ENCODE assay signal across 2 cellular contexts in genomic region chr12:6769003-6769389, GRCh38.
TF ChIP-seq lines count a peak whose summit lies in the region.

No MANE protein-coding gene starts in this region.

TF ChIP-seq in IMR-90, 13 proteins besides CTCF, POLR2A, EP300 and RAD21:
- TF ChIP-seq CEBPB (IDR thresholded peaks at IDR 0.05; ENCODE audit: low read depth, low read length) (no peak), MAZ (IDR thresholded peaks at IDR 0.05; ENCODE audit: borderline replicate concordance, low read depth, low read length) (no peak), SMC3 (IDR thresholded peaks at IDR 0.05; ENCODE audit: low read depth, low read length) (no peak), MAFK (IDR thresholded peaks at IDR 0.05; ENCODE audit: low read depth, low read length) (no peak), CHD1 (IDR thresholded peaks at IDR 0.05; ENCODE audit: low read depth, low read length) (no peak), RCOR1 (IDR thresholded peaks at IDR 0.05; ENCODE audit: insufficient replicate concordance, low read length) (no peak), MXI1 (IDR thresholded peaks at IDR 0.05; ENCODE audit: borderline replicate concordance, low read depth, low read length) (no peak), FOS (IDR thresholded peaks at IDR 0.05; ENCODE audit: low read depth, low read length) (no peak), BHLHE40 (IDR thresholded peaks at IDR 0.05; ENCODE audit: low read depth, low read length) (no peak), NFE2L2 (IDR thresholded peaks at IDR 0.05; ENCODE audit: low read depth, low read length) (no peak), RFX5 (IDR thresholded peaks at IDR 0.05; ENCODE audit: low read depth, low read length) (no peak)
- TF ChIP-seq, protein P1, sequence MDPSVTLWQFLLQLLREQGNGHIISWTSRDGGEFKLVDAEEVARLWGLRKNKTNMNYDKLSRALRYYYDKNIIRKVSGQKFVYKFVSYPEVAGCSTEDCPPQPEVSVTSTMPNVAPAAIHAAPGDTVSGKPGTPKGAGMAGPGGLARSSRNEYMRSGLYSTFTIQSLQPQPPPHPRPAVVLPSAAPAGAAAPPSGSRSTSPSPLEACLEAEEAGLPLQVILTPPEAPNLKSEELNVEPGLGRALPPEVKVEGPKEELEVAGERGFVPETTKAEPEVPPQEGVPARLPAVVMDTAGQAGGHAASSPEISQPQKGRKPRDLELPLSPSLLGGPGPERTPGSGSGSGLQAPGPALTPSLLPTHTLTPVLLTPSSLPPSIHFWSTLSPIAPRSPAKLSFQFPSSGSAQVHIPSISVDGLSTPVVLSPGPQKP (IDR thresholded peaks at IDR 0.05; ENCODE audit: borderline replicate concordance, low read depth, low read length): no peak
- TF ChIP-seq, protein P2, sequence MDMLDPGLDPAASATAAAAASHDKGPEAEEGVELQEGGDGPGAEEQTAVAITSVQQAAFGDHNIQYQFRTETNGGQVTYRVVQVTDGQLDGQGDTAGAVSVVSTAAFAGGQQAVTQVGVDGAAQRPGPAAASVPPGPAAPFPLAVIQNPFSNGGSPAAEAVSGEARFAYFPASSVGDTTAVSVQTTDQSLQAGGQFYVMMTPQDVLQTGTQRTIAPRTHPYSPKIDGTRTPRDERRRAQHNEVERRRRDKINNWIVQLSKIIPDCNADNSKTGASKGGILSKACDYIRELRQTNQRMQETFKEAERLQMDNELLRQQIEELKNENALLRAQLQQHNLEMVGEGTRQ (IDR thresholded peaks at IDR 0.05; ENCODE audit: low read depth, low read length): no peak

TF ChIP-seq in liver, 16 proteins besides CTCF, POLR2A, EP300 and RAD21:
- TF ChIP-seq MAX (IDR thresholded peaks at IDR 0.05) (no peak), HNF4A (conservative IDR thresholded peaks at IDR 0.05) (no peak), RXRA (IDR thresholded peaks at IDR 0.05) (no peak), EGR1 (IDR thresholded peaks at IDR 0.05; ENCODE audit: low read depth in 2 of 2) (no peak), REST (IDR thresholded peaks at IDR 0.05) (no peak), FOXA2 (IDR thresholded peaks at IDR 0.05) (no peak), FOXA1 (IDR thresholded peaks at IDR 0.05) (no peak), HNF4G (IDR thresholded peaks at IDR 0.05) (no peak), GABPA (IDR thresholded peaks at IDR 0.05 in 1 of 2, conservative IDR thresholded peaks at IDR 0.05 in 1 of 2) (no peak), TAF1 (conservative IDR thresholded peaks at IDR 0.05) (no peak), JUND (IDR thresholded peaks at IDR 0.05) (no peak), NR2F2 (IDR thresholded peaks at IDR 0.05) (no peak), SP1 (IDR thresholded peaks at IDR 0.05) (no peak), YY1 (IDR thresholded peaks at IDR 0.05) (no peak)
- TF ChIP-seq, protein P3, sequence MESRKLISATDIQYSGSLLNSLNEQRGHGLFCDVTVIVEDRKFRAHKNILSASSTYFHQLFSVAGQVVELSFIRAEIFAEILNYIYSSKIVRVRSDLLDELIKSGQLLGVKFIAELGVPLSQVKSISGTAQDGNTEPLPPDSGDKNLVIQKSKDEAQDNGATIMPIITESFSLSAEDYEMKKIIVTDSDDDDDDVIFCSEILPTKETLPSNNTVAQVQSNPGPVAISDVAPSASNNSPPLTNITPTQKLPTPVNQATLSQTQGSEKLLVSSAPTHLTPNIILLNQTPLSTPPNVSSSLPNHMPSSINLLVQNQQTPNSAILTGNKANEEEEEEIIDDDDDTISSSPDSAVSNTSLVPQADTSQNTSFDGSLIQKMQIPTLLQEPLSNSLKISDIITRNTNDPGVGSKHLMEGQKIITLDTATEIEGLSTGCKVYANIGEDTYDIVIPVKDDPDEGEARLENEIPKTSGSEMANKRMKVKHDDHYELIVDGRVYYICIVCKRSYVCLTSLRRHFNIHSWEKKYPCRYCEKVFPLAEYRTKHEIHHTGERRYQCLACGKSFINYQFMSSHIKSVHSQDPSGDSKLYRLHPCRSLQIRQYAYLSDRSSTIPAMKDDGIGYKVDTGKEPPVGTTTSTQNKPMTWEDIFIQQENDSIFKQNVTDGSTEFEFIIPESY (IDR thresholded peaks at IDR 0.05): no peak
- TF ChIP-seq, protein P4, sequence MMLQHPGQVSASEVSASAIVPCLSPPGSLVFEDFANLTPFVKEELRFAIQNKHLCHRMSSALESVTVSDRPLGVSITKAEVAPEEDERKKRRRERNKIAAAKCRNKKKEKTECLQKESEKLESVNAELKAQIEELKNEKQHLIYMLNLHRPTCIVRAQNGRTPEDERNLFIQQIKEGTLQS (IDR thresholded peaks at IDR 0.05): no peak
